In genomic region chr3:190307164-190307545, GRCh38 we compare ENCODE assay signal across 1 cellular context.
TF ChIP-seq lines count a peak whose summit lies in the region.

No MANE protein-coding gene starts in this region.

TF ChIP-seq in HepG2, 621 proteins besides CTCF, POLR2A, EP300 and RAD21 (continued from another document and continues in another):
- TF ChIP-seq HMGXB4 (CRISPR knock-in tag; IDR thresholded peaks at IDR 0.05; ENCODE audit: borderline replicate concordance in 1 of 2, low read depth in 1 of 2) (peak in 1 of 2 experiments; percentile 46; a peak in 1 of 4 replicates), ZNF790 (CRISPR knock-in tag; IDR thresholded peaks at IDR 0.05; ENCODE audit: borderline replicate concordance) (no peak), NFE2L1 (CRISPR knock-in tag; IDR thresholded peaks at IDR 0.05; ENCODE audit: borderline replicate concordance) (no peak), ZNF484 (CRISPR knock-in tag; IDR thresholded peaks at IDR 0.05; ENCODE audit: borderline replicate concordance, low read depth) (no peak), HMGA1 (CRISPR knock-in tag; conservative IDR thresholded peaks at IDR 0.05) (no peak), ZNF234 (CRISPR knock-in tag; conservative IDR thresholded peaks at IDR 0.05) (no peak), MTA3 (CRISPR knock-in tag; IDR thresholded peaks at IDR 0.05) (no peak), ZNF180 (CRISPR knock-in tag; IDR thresholded peaks at IDR 0.05; ENCODE audit: borderline replicate concordance, low read depth) (no peak), GMEB2 (CRISPR knock-in tag; IDR thresholded peaks at IDR 0.05; ENCODE audit: low read depth) (no peak), MBNL3 (CRISPR knock-in tag; conservative IDR thresholded peaks at IDR 0.05) (no peak), ZNF776 (CRISPR knock-in tag; IDR thresholded peaks at IDR 0.05) (no peak), KMT2B (CRISPR knock-in tag; IDR thresholded peaks at IDR 0.05) (no peak), KDM5A (IDR thresholded peaks at IDR 0.05; ENCODE audit: borderline replicate concordance, low read length) (no peak; the same call in 1 of the 2 replicates), MXD4 (CRISPR knock-in tag; IDR thresholded peaks at IDR 0.05) (no peak; the same call in 1 of the 2 replicates), SOX6 (IDR thresholded peaks at IDR 0.05) (no peak), SOX6 (CRISPR knock-in tag; IDR thresholded peaks at IDR 0.05) (peak; percentile 92), THYN1 (CRISPR knock-in tag; IDR thresholded peaks at IDR 0.05; ENCODE audit: borderline replicate concordance, low read depth) (no peak), YY1 (IDR thresholded peaks at IDR 0.05; ENCODE audit: insufficient read depth, insufficient replicate concordance, low read depth, low read length) (no peak), HNRNPH1 (optimal IDR thresholded peaks at IDR 0.05; ENCODE audit: low read depth, low read length) (no peak), ZHX1 (CRISPR knock-in tag; IDR thresholded peaks at IDR 0.05; ENCODE audit: low read depth) (no peak), PPARG (CRISPR knock-in tag; conservative IDR thresholded peaks at IDR 0.05) (peak; percentile 83; the same call in 1 of the 2 replicates), TIGD3 (CRISPR knock-in tag; IDR thresholded peaks at IDR 0.05; ENCODE audit: borderline replicate concordance) (no peak), RFX5 (IDR thresholded peaks at IDR 0.05; ENCODE audit: low read depth, low read length) (no peak), SUZ12 (IDR thresholded peaks at IDR 0.05; ENCODE audit: low read depth, low read length) (no peak), ZNF547 (CRISPR knock-in tag; IDR thresholded peaks at IDR 0.05) (no peak), NFKBIZ (CRISPR knock-in tag; IDR thresholded peaks at IDR 0.05) (peak; percentile 76; the same call in 1 of the 2 replicates), DR1 (CRISPR knock-in tag; IDR thresholded peaks at IDR 0.05) (no peak), ZNF800 (CRISPR knock-in tag; IDR thresholded peaks at IDR 0.05) (peak; percentile 46; the same call in 1 of the 2 replicates), ZNF24 (IDR thresholded peaks at IDR 0.05) (no peak), EZH2 (conservative IDR thresholded peaks at IDR 0.05; ENCODE audit: low read depth, low read length) (no peak), ZBTB25 (CRISPR knock-in tag; IDR thresholded peaks at IDR 0.05) (no peak), SP5 (CRISPR knock-in tag; IDR thresholded peaks at IDR 0.05; ENCODE audit: borderline replicate concordance, low read depth) (peak; percentile 6; the same call in 1 of the 2 replicates), WIZ (CRISPR knock-in tag; IDR thresholded peaks at IDR 0.05) (no peak), ZNF224 (CRISPR knock-in tag; IDR thresholded peaks at IDR 0.05) (no peak), NRL (CRISPR knock-in tag; IDR thresholded peaks at IDR 0.05; ENCODE audit: borderline replicate concordance) (no peak), ATF4 (CRISPR knock-in tag; IDR thresholded peaks at IDR 0.05) (peak in 1 of 2 experiments; percentile 69; a peak in 2 of 4 replicates), ZNF562 (CRISPR knock-in tag; IDR thresholded peaks at IDR 0.05; ENCODE audit: borderline replicate concordance) (no peak), HOMEZ (CRISPR knock-in tag; IDR thresholded peaks at IDR 0.05; ENCODE audit: low read depth) (peak; percentile 94; the same call in 1 of the 2 replicates), KAT2B (IDR thresholded peaks at IDR 0.05; ENCODE audit: borderline replicate concordance, low read depth, low read length) (peak; percentile 87), REST (IDR thresholded peaks at IDR 0.05; ENCODE audit: borderline replicate concordance in 1 of 2, low read depth in 1 of 2, low read length in 2 of 2) (peak in 1 of 2 experiments; percentile 75; a peak in 1 of 4 replicates), SNAPC5 (CRISPR knock-in tag; IDR thresholded peaks at IDR 0.05; ENCODE audit: borderline replicate concordance) (no peak), TFDP2 (CRISPR knock-in tag; IDR thresholded peaks at IDR 0.05) (no peak), YEATS4 (CRISPR knock-in tag; IDR thresholded peaks at IDR 0.05; ENCODE audit: borderline replicate concordance) (no peak)
